ENCODE assay signal across 25 cellular contexts in the genomic region with DNA sequence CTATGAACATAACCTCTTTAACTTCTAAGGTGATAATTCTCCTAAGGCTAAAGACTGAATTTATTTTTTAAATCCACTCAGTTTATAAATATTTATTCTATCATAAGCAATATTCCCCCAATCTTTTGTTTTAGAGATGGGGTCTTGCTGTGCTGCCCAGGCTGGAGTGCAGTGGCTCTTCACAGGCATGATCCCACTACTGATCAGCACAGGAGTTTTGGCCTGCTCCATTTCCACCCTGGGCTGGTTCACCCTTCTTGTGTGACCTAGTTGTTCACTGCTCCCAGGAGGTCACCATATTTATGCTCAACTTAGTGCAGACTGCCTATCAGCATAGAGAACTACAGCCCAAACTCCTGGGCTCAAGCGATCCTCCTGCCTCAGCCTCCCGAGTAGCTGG.
"Had no signal": no experiment of that assay in that cellular context is flagged by ENCODE, and none has a peak within 500 bp of the region (broad histone marks: within the 10 kb centered on the region; RNA-seq: fewer than 3 reads in every experiment).

No MANE protein-coding gene starts in this region.

- DNase-seq: naive B cell; naive thymus-derived CD8-positive, alpha-beta T cell; nephron progenitor cell; nucleus accumbens; pancreas; psoas muscle; right cardiac atrium; spleen; stimulated activated CD4-positive, alpha-beta T cell treated with anti-CD3 and anti-CD28 coated beads, Interleukin-12 subunit alpha, Interleukin-12 subunit beta, amount 100 ng/mL, for 4 hours; stimulated activated CD4-positive, alpha-beta T cell treated with anti-CD3 and anti-CD28 coated beads, Interleukin-1b, Interleukin-23, amount 100 ng/mL, for 48 hours; stimulated activated CD4-positive, alpha-beta T cell treated with anti-CD3 and anti-CD28 coated beads, Interleukin-4, amount 100 ng/mL, for 1 hour; stimulated activated naive CD4-positive, alpha-beta T cell; stimulated activated naive CD8-positive, alpha-beta T cell treated with anti-CD3 and anti-CD28 coated beads, Interleukin-15, amount 100 ng/mL, for 72 hours; stimulated activated naive CD8-positive, alpha-beta T cell treated with anti-CD3 and anti-CD28 coated beads, Interleukin-15, Interleukin-2, amounts not matched to agents 100 U/mL and 50 U/mL, for 24 hours; substantia nigra; testis; tibial artery; transverse colon; upper lobe of right lung; uterus had no signal

- H3K27ac Mint-ChIP-seq: natural killer cell treated with Interleukin-12 subunit alpha and Interleukin-12 subunit beta and Interleukin-15 and Interleukin-18, amount 100 ng/mL, for 72 hours; stimulated activated memory B cell treated with anti-CD40 and anti-IgM and Interleukin-4, amounts not matched to agents 10 μg/mL and 1 μg/mL and 100 μg/mL, for 72 hours; type B pancreatic cell had no signal

- ATAC-seq: naive thymus-derived CD8-positive, alpha-beta T cell; natural killer cell treated with Interleukin-12 subunit alpha and Interleukin-12 subunit beta and Interleukin-15 and Interleukin-18, amount 100 ng/mL, for 72 hours; pancreas; psoas muscle; right cardiac atrium; sciatic nerve; stimulated activated memory B cell treated with anti-CD40 and anti-IgM and Interleukin-4, amounts not matched to agents 10 μg/mL and 1 μg/mL and 100 μg/mL, for 72 hours; stimulated activated naive CD8-positive, alpha-beta T cell treated with anti-CD3 and anti-CD28 coated beads, Interleukin-15, amount 100 ng/mL, for 72 hours; stimulated activated naive CD8-positive, alpha-beta T cell treated with anti-CD3 and anti-CD28 coated beads, Interleukin-15, Interleukin-2, amounts not matched to agents 100 U/mL and 50 U/mL, for 24 hours; upper lobe of right lung had no signal

- H3K4me1 Mint-ChIP-seq: naive thymus-derived CD8-positive, alpha-beta T cell; nephron progenitor cell; stimulated activated memory B cell treated with anti-CD40 and anti-IgM and Interleukin-4, amounts not matched to agents 10 μg/mL and 1 μg/mL and 100 μg/mL, for 72 hours; stimulated activated naive CD8-positive, alpha-beta T cell treated with anti-CD3 and anti-CD28 coated beads, Interleukin-15, amount 100 ng/mL, for 72 hours had no signal

- H3K27me3 Mint-ChIP-seq: naive B cell; naive thymus-derived CD8-positive, alpha-beta T cell; natural killer cell treated with Interleukin-12 subunit alpha and Interleukin-12 subunit beta and Interleukin-15 and Interleukin-18, amount 100 ng/mL, for 72 hours; stimulated activated memory B cell treated with anti-CD40 and anti-IgM and Interleukin-4, amounts not matched to agents 10 μg/mL and 1 μg/mL and 100 μg/mL, for 72 hours; stimulated activated naive CD8-positive, alpha-beta T cell treated with anti-CD3 and anti-CD28 coated beads, Interleukin-15, amount 100 ng/mL, for 72 hours; type B pancreatic cell had no signal

- H3K9me3 Mint-ChIP-seq: naive B cell; naive thymus-derived CD8-positive, alpha-beta T cell; natural killer cell treated with Interleukin-12 subunit alpha and Interleukin-12 subunit beta and Interleukin-15 and Interleukin-18, amount 100 ng/mL, for 72 hours; nephron progenitor cell; neural crest cell; stimulated activated memory B cell treated with anti-CD40 and anti-IgM and Interleukin-4, amounts not matched to agents 10 μg/mL and 1 μg/mL and 100 μg/mL, for 72 hours; stimulated activated naive CD8-positive, alpha-beta T cell treated with anti-CD3 and anti-CD28 coated beads, Interleukin-15, amount 100 ng/mL, for 72 hours; type B pancreatic cell had no signal

- H3K4me3 Mint-ChIP-seq: naive B cell; naive thymus-derived CD8-positive, alpha-beta T cell; natural killer cell treated with Interleukin-12 subunit alpha and Interleukin-12 subunit beta and Interleukin-15 and Interleukin-18, amount 100 ng/mL, for 72 hours; nephron progenitor cell; neural crest cell; stimulated activated memory B cell treated with anti-CD40 and anti-IgM and Interleukin-4, amounts not matched to agents 10 μg/mL and 1 μg/mL and 100 μg/mL, for 72 hours; stimulated activated naive CD8-positive, alpha-beta T cell treated with anti-CD3 and anti-CD28 coated beads, Interleukin-15, amount 100 ng/mL, for 72 hours; type B pancreatic cell had no signal

- FAIRE-seq: pancreas had no signal

- H3K36me3 Mint-ChIP-seq: natural killer cell treated with Interleukin-12 subunit alpha and Interleukin-12 subunit beta and Interleukin-15 and Interleukin-18, amount 100 ng/mL, for 72 hours had no signal
